ENCODE assay signal across 16 cellular contexts in the genomic region with DNA sequence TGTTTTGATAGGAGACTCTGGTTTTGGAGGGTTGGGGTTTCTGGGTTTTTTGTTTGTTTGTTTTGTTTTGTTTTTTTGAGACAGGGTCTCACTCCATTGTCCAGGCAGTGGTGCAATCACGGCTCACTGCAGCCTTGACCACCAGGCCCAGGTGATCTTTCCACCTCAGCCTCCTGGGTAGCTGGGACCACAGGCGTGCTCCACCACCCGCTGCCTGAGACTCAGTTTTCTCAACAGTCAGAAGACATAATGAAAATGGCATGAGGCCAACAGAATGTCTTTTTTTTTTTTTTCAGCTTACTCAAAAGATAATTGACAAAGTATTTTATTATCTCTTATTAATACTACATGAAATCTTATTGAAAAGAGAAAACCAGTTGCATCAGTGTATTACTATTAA.
"Had no signal": no experiment of that assay in that cellular context is flagged by ENCODE, and none has a peak within 500 bp of the region (broad histone marks: within the 10 kb centered on the region; RNA-seq: fewer than 3 reads in every experiment).

No MANE protein-coding gene starts in this region.

- H3K4me1 Mint-ChIP-seq: mesothelial cell of epicardium had no signal

- ATAC-seq: activated naive CD4-positive, alpha-beta T cell treated with anti-CD3 and anti-CD28 coated beads, Interleukin-2, amount 50 U/mL, for 72 hours; gastroesophageal sphincter; right cardiac atrium had no signal

- H3K9me3 Mint-ChIP-seq: activated naive CD4-positive, alpha-beta T cell treated with anti-CD3 and anti-CD28 coated beads, Interleukin-2, amount 50 U/mL, for 72 hours; activated T-helper 1 cell treated with anti-CD3 and anti-CD28 coated beads, Interleukin-12 subunit alpha, Interleukin-12 subunit beta, Interleukin-2, Interleukin-4 antibody, amounts not matched to agents 30 ng/mL and 10 ng/mL and 1 ng/mL, durations not matched to agents 14 hours and 24 hours and 36 hours; mesothelial cell of epicardium had no signal

- H3K27me3 Mint-ChIP-seq: progenitor cell of endocrine pancreas had no signal

- H3K27ac Mint-ChIP-seq: mesothelial cell of epicardium had no signal

- DNase-seq: activated CD4-positive, alpha-beta T cell treated with anti-CD3 and anti-CD28 coated beads, Interleukin-2, amount 50 U/mL, for 1 hour; activated CD4-positive, CD25-positive, alpha-beta regulatory T cell; colonic mucosa; kidney glomerular epithelial cell; right cardiac atrium; SHP77; stimulated activated CD4-positive, alpha-beta T cell treated with anti-CD3 and anti-CD28 coated beads, Interleukin-2, amount 100 ng/mL, for 24 hours; stomach; T-helper 2 cell had no signal

- FAIRE-seq: astrocyte, TTC549 had no signal

- H3K4me3 Mint-ChIP-seq: activated T-helper 1 cell treated with anti-CD3 and anti-CD28 coated beads, Interleukin-12 subunit alpha, Interleukin-12 subunit beta, Interleukin-2, Interleukin-4 antibody, amounts not matched to agents 30 ng/mL and 10 ng/mL and 1 ng/mL, durations not matched to agents 14 hours and 24 hours and 36 hours; mesothelial cell of epicardium had no signal
